In the genomic region with DNA sequence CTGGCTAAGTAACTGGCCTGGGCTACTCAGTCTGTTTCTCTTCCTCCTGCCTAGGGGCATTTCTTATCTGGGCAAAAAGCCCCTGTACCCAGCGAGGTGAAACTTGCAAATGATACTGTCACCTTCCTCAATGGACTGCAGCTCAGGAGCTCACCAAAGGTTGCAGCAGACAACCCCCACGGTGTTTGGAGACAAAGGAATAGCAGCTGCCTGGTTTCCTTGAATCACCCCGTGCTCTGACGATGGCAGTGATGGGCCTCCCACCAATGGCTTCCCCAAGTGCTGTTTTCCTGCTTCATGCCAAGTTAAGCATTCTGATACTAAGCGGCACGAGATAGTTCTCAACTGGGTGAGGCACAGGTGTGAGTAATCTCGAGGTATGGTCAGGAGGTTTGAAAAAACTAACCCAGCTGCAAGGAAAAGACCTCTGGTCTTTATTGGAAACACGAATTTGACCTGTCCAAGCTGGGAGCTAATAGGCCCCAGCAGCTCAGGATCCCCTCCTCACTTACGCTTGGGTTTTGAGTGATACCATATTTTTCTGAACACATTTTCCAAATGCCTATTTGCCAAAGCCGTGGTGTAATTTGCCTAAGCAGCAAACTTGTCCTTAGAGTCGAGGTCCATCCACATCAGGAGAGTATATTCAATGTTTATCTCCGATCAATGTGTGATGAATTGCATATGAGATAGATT, we compare ENCODE assay signal across 10 cellular contexts.
DNase-seq lines count a peak whose midpoint lies in the region; ATAC-seq and TF ChIP-seq lines count a peak whose summit lies in the region.
"Had no signal": no experiment of that assay in that cellular context is flagged by ENCODE, and none has a peak within 500 bp of the region (broad histone marks: within the 10 kb centered on the region; RNA-seq: fewer than 3 reads in every experiment).

No MANE protein-coding gene starts in this region.

- H3K4me1 ChIP-seq in GM23338 (ENCODE audit: insufficient read depth) (peaks cover 35% of the 10 kb centered on the region), PC-3 (ENCODE audit: insufficient read depth, low read length) (peaks cover 43% of the 10 kb centered on the region)

- in situ Hi-C loops in Caki2 (cut with HindIII; ENCODE audit: low pct_unique_long_range_greater_than_20kb, low sequenced_read_pairs) = no loop called here

- H3K27me3 Mint-ChIP-seq in GM23338 (ENCODE audit: insufficient read depth, low read depth, poor library complexity) = peaks cover 5% of the 10 kb centered on the region
- no peaks in the 10 kb centered on the region for H3K27me3 Mint-ChIP-seq in CD4-positive, alpha-beta T cell
- H3K27me3 Mint-ChIP-seq: activated T-helper 17 cell treated with anti-CD3 and anti-CD28 coated beads, Interleukin-2, amount 50 U/mL, for 72 hours had no signal

- H3K9ac ChIP-seq in PC-3 (ENCODE audit: low read length) = no peak overlapping the region

- H3K27ac Mint-ChIP-seq in GM23338 = peak overlapping the region; percentile 82
- H3K27ac Mint-ChIP-seq in CD4-positive, alpha-beta T cell = no peak overlapping the region
- H3K27ac Mint-ChIP-seq: activated T-helper 17 cell treated with anti-CD3 and anti-CD28 coated beads, Interleukin-2, amount 50 U/mL, for 72 hours had no signal

- CTCF ChIA-PET in PC-3 (lab: Charles Lee) = no interaction called here
- CTCF ChIA-PET in CD4-positive, alpha-beta T cell (lab: Charles Lee) = no interaction called here

- DNase-seq in Caki2 (ENCODE audit: low read depth) (peak; percentile 76), GM23338 (ENCODE audit: low spot score) (peak; percentile 67), PC-3 (peak; percentile 35), OCI-M1 (lab: John Stamatoyannopoulos, UW) (no peak), NCI-H510A (lab: John Stamatoyannopoulos, UW) (no peak)
- no peak for DNase-seq in stimulated activated CD4-positive, alpha-beta T cell treated with anti-CD3 and anti-CD28 coated beads, Interleukin-1b, Interleukin-23, amount 100 ng/mL, for 48 hours
- no peak for DNase-seq in CD4-positive, alpha-beta T cell

- H3K4me2 ChIP-seq in GM23338 (peak overlapping the region; percentile 56), PC-3 (ENCODE audit: low read length) (no peak overlapping the region)

- TF ChIP-seq CTCF in GM23338 (conservative IDR thresholded peaks at IDR 0.05; ENCODE audit: low read depth in 2 of 2) (no peak), PC-3 (conservative IDR thresholded peaks at IDR 0.05; ENCODE audit: low read depth, low read length) (no peak)
- no peak for TF ChIP-seq CTCF in CD4-positive, alpha-beta T cell (IDR thresholded peaks at IDR 0.05)

- no TSS peak for BruUV-seq in PC-3 (replicated peaks; lab: Mats Ljungman, UMichigan)

- H3K9me3 Mint-ChIP-seq in GM23338 = no peaks in the 10 kb centered on the region
- H3K9me3 Mint-ChIP-seq in CD4-positive, alpha-beta T cell = no peaks in the 10 kb centered on the region
- H3K9me3 Mint-ChIP-seq: activated T-helper 17 cell treated with anti-CD3 and anti-CD28 coated beads, Interleukin-2, amount 50 U/mL, for 72 hours had no signal

- intact Hi-C loops in PC-3 (cut with micrococcal nuclease) = loop anchor here (5.0 kb wide), 1 partner anchor 255 kb away; no protein-coding TSS in a partner anchor
- intact Hi-C loops in CD4-positive, alpha-beta T cell (cut with DNase I, micrococcal nuclease) = loop anchor here in 1 of 2 experiments (5.0 to 10.0 kb wide), 2 partner anchors 530 to 727 kb away; no protein-coding TSS in a partner anchor

- POLR2A ChIA-PET in PC-3 (lab: Charles Lee; ENCODE audit: unreplicated experiment) = no interaction called here
- POLR2A ChIA-PET in CD4-positive, alpha-beta T cell (lab: Charles Lee) = no interaction called here

- no peaks in the 10 kb centered on the region for H3K36me3 Mint-ChIP-seq in GM23338 (ENCODE audit: low read depth)
- H3K36me3 Mint-ChIP-seq in CD4-positive, alpha-beta T cell (ENCODE audit: low read depth) = no peaks in the 10 kb centered on the region

- H3K4me3 ChIP-seq in GM23338 (no peak overlapping the region), PC-3 (ENCODE audit: low read length) (no peak overlapping the region)
- H3K4me3 ChIP-seq: gastroesophageal sphincter had no signal

- H4K20me1 ChIP-seq in GM23338 (replicated peaks; ENCODE audit: insufficient read depth) = no peaks in the 10 kb centered on the region
- no peaks in the 10 kb centered on the region for H4K20me1 ChIP-seq in PC-3 (ENCODE audit: low read length)

- peak overlapping the region; percentile 54 for H2AFZ ChIP-seq in GM23338
- peak overlapping the region; percentile 32; the same call in 1 of the 2 replicates for H2AFZ ChIP-seq in PC-3 (ENCODE audit: low read length)

- peaks cover 45% of the 10 kb centered on the region for H3K4me1 Mint-ChIP-seq in GM23338
- peaks cover 38% of the 10 kb centered on the region for H3K4me1 Mint-ChIP-seq in CD4-positive, alpha-beta T cell (ENCODE audit: low read depth)

- H3K9me3 ChIP-seq in PC-3 (ENCODE audit: low read length) = no peaks in the 10 kb centered on the region
- H3K9me3 ChIP-seq in CD4-positive, alpha-beta T cell (ENCODE audit: control insufficient read depth, low read length) = no peaks in the 10 kb centered on the region
- H3K9me3 ChIP-seq: gastroesophageal sphincter had no signal

- H3F3A ChIP-seq in GM23338 (replicated peaks; ENCODE audit: low read depth) (no peaks in the 10 kb centered on the region), PC-3 (ENCODE audit: low read length, unreplicated experiment) (no peaks in the 10 kb centered on the region)

- peak overlapping the region; percentile 12; the same call in 1 of the 3 replicates for H3K4me3 Mint-ChIP-seq in GM23338
- no peak overlapping the region for H3K4me3 Mint-ChIP-seq in CD4-positive, alpha-beta T cell
- H3K4me3 Mint-ChIP-seq: activated T-helper 17 cell treated with anti-CD3 and anti-CD28 coated beads, Interleukin-2, amount 50 U/mL, for 72 hours had no signal

- H3K27me3 ChIP-seq in GM23338 (ENCODE audit: insufficient read depth) (no peaks in the 10 kb centered on the region), PC-3 (ENCODE audit: low read length) (no peaks in the 10 kb centered on the region), layer of hippocampus (ENCODE audit: control insufficient read depth, insufficient read depth, low read length) (no peaks in the 10 kb centered on the region)
- no peaks in the 10 kb centered on the region for H3K27me3 ChIP-seq in CD4-positive, alpha-beta T cell (ENCODE audit: control insufficient read depth, insufficient read depth, low read length)
- H3K27me3 ChIP-seq: gastroesophageal sphincter had no signal

- peak overlapping the region; percentile 82 for H3K27ac ChIP-seq in GM23338 (ENCODE audit: low read depth)
- H3K27ac ChIP-seq in PC-3 (ENCODE audit: low read length) = peak overlapping the region; percentile 12; the same call in 1 of the 2 replicates
- peak overlapping the region; percentile 36 for H3K27ac ChIP-seq in layer of hippocampus (ENCODE audit: low read depth, low read length)
- H3K27ac ChIP-seq in CD4-positive, alpha-beta T cell (ENCODE audit: low read depth, low read length) = no peak overlapping the region

- ATAC-seq in GM23338 (peak; percentile 60), PC-3 (no peak)
- ATAC-seq in CD4-positive, alpha-beta T cell (ENCODE audit: poor library complexity) = no peak
- ATAC-seq: activated T-helper 17 cell treated with anti-CD3 and anti-CD28 coated beads, Interleukin-2, amount 50 U/mL, for 72 hours; gastroesophageal sphincter had no signal

- no peaks in the 10 kb centered on the region for H3K36me3 ChIP-seq in GM23338 (ENCODE audit: insufficient read depth)
- H3K36me3 ChIP-seq in PC-3 (ENCODE audit: low read depth, low read length) = no peaks in the 10 kb centered on the region
- H3K36me3 ChIP-seq: gastroesophageal sphincter had no signal

- no peaks in the 10 kb centered on the region for H3K9me2 ChIP-seq in GM23338 (ENCODE audit: insufficient read depth)
- H3K9me2 ChIP-seq in PC-3 (replicated peaks; ENCODE audit: low read length) = no peaks in the 10 kb centered on the region

- H3K79me2 ChIP-seq in GM23338 (replicated peaks; ENCODE audit: insufficient read depth) (no peaks in the 10 kb centered on the region), PC-3 (ENCODE audit: low read length) (no peaks in the 10 kb centered on the region)

TF ChIP-seq in GM23338, 12 proteins besides CTCF, POLR2A, EP300 and RAD21:
- TF ChIP-seq POLR2AphosphoS5 (IDR thresholded peaks at IDR 0.05; ENCODE audit: low read depth) (no peak), CREB1 (CRISPR knock-in tag; IDR thresholded peaks at IDR 0.05; ENCODE audit: low read depth) (peak; percentile 18; the same call in 1 of the 2 replicates)
TF ChIP-seq in GM23338: peak in this region for 1.

Comparison
In these comparisons a context has a peak if more than half of its experiments do, and no peak if none do; other contexts are left out.
1. DNase-seq: peak in Caki2 (single experiment), GM23338 (single experiment) and PC-3 (single experiment); none in OCI-M1 (single experiment), stimulated activated CD4-positive, alpha-beta T cell treated with anti-CD3 and anti-CD28 coated beads, Interleukin-1b, Interleukin-23, amount 100 ng/mL, for 48 hours (single experiment), CD4-positive, alpha-beta T cell (0 of 10) and NCI-H510A (single experiment).